ENCODE assay signal across 24 cellular contexts in genomic region chr9:35564658-35565061, GRCh38. TPM values are rescaled to one million over a fixed set of nuclear protein-coding genes. Genes with fewer than 3 reads are reported as not detected.
A peak's percentile ranks its signal among the peaks of the same experiment; 100 is the strongest.
DNase-seq lines count a peak whose midpoint lies in the region; ATAC-seq and TF ChIP-seq lines count a peak whose summit lies in the region.
"Had no signal": no experiment of that assay in that cellular context is flagged by ENCODE, and none has a peak within 500 bp of the region (broad histone marks: within the 10 kb centered on the region; RNA-seq: fewer than 3 reads in every experiment).

No MANE protein-coding gene starts in this region.

- H3K36me3 ChIP-seq in adipocyte (ENCODE audit: control insufficient read depth, insufficient read depth, low read length, severe bottlenecking) (peaks cover 33% of the 10 kb centered on the region), esophagus muscularis mucosa (peaks cover 9 to 32% (median 28%) of the 10 kb centered on the region in 4 donors), stomach smooth muscle (ENCODE audit: control insufficient read depth in 2 of 2, insufficient read depth in 2 of 2, low read length in 2 of 2) (peaks cover 5 to 16% of the 10 kb centered on the region in 2 donors)
- no peaks in the 10 kb centered on the region for H3K36me3 ChIP-seq in effector memory CD4-positive, alpha-beta T cell (ENCODE audit: control insufficient read depth, insufficient read depth, low read length)

- H3K4me1 ChIP-seq in adipocyte (ENCODE audit: control insufficient read depth, insufficient read depth, low read length) (peaks cover 36% of the 10 kb centered on the region), esophagus muscularis mucosa (peaks cover 28 to 52% (median 48%) of the 10 kb centered on the region in 4 donors), stomach smooth muscle (ENCODE audit: control insufficient read depth, insufficient read depth, low read length) (peaks cover 35% of the 10 kb centered on the region)
- H3K4me1 ChIP-seq in effector memory CD4-positive, alpha-beta T cell (ENCODE audit: control insufficient read depth, insufficient read depth, low read length, poor library complexity, severe bottlenecking), result no peaks in the 10 kb centered on the region
- H3K4me1 ChIP-seq: parathyroid adenoma had no signal

- no peak for TF ChIP-seq EP300 in esophagus muscularis mucosa (IDR thresholded peaks at IDR 0.05)

- intact Hi-C loops in esophagus muscularis mucosa (cut with DNase I), result loop anchor here (5.0 kb wide), 1 partner anchor 38 kb away; no protein-coding TSS in a partner anchor

- peak overlapping the region; percentile 77 to 84 (median 80) for H3K27ac ChIP-seq in esophagus muscularis mucosa (replicated peaks in 1 of 4)
- peak overlapping the region; percentile 86 for H3K27ac ChIP-seq in stomach smooth muscle (ENCODE audit: low read length)
- H3K27ac ChIP-seq in effector memory CD4-positive, alpha-beta T cell (ENCODE audit: insufficient read depth, low read length, poor library complexity, severe bottlenecking), result no peak overlapping the region
- H3K27ac ChIP-seq: parathyroid adenoma had no signal

- H3K9ac ChIP-seq in adipocyte (ENCODE audit: low read length), result peak overlapping the region; percentile 24
- no peak overlapping the region for H3K9ac ChIP-seq in stomach smooth muscle (ENCODE audit: low read length in 2 of 2)
- H3K9ac ChIP-seq: parathyroid adenoma had no signal

- no peaks in the 10 kb centered on the region for H3K9me3 ChIP-seq in adipocyte (ENCODE audit: control insufficient read depth, low read length)
- H3K9me3 ChIP-seq in esophagus muscularis mucosa, result no peaks in the 10 kb centered on the region
- no peaks in the 10 kb centered on the region for H3K9me3 ChIP-seq in stomach smooth muscle (ENCODE audit: control insufficient read depth in 2 of 2, low read length in 2 of 2)
- H3K9me3 ChIP-seq in effector memory CD4-positive, alpha-beta T cell (ENCODE audit: control insufficient read depth, low read length), result no peaks in the 10 kb centered on the region
- H3K9me3 ChIP-seq: thyroid gland had no signal

- no peak for TF ChIP-seq CTCF in esophagus muscularis mucosa (IDR thresholded peaks at IDR 0.05)

- WGBS in esophagus muscularis mucosa, result 54% methylated on average over 7 of the region's 7 CpGs

- H3K4me3 ChIP-seq in adipocyte (ENCODE audit: low read length), result no peak overlapping the region
- H3K4me3 ChIP-seq in esophagus muscularis mucosa, result no peak overlapping the region
- no peak overlapping the region for H3K4me3 ChIP-seq in stomach smooth muscle (ENCODE audit: low read length in 2 of 2)
- no peak overlapping the region for H3K4me3 ChIP-seq in effector memory CD4-positive, alpha-beta T cell (ENCODE audit: insufficient read depth, low read depth, low read length, poor library complexity, severe bottlenecking)
- H3K4me3 ChIP-seq: smooth muscle cell, thyroid gland had no signal

- no peak for DNase-seq in adipocyte (ENCODE audit: low read depth)
- DNase-seq in esophagus muscularis mucosa (ENCODE audit: extremely low spot score), result no peak
- DNase-seq in medulla oblongata (ENCODE audit: extremely low spot score), result peak; percentile 18
- no peak for DNase-seq in effector memory CD4-positive, alpha-beta T cell
- DNase-seq: activated CD4-positive, CD25-positive, alpha-beta regulatory T cell treated with anti-CD3 and anti-CD28 coated beads, Interleukin-2, amount 50 U/mL, for 72 hours; CD8-positive, alpha-beta T cell; DMS79 treated with DMSO at 0.1 percent for 48 hours; head of caudate nucleus; naive B cell; NCI-H1048; NCI-H1930; NCI-H345; stimulated activated CD4-positive, alpha-beta T cell treated with anti-CD3 and anti-CD28 coated beads, Interleukin-4, amount 100 ng/mL, for 24 hours; T-helper 9 cell; thyroid gland had no signal

- ATAC-seq in HG02678 (IDR thresholded peaks at IDR 0.05; ENCODE audit: unreplicated experiment) (no peak), HG03442 (IDR thresholded peaks at IDR 0.05; ENCODE audit: unreplicated experiment) (no peak), HG02759 (IDR thresholded peaks at IDR 0.05; ENCODE audit: unreplicated experiment) (no peak)
- ATAC-seq: activated naive CD4-positive, alpha-beta T cell treated with anti-CD3 and anti-CD28 coated beads, Interleukin-2, amount 50 U/mL, for 72 hours; CD8-positive, alpha-beta T cell; esophagus mucosa had no signal

- H3K27me3 ChIP-seq in adipocyte (replicated peaks; ENCODE audit: control insufficient read depth, insufficient read depth, low read length), result no peaks in the 10 kb centered on the region
- no peaks in the 10 kb centered on the region for H3K27me3 ChIP-seq in esophagus muscularis mucosa
- no peaks in the 10 kb centered on the region for H3K27me3 ChIP-seq in stomach smooth muscle (ENCODE audit: control insufficient read depth in 1 of 2, insufficient read depth in 2 of 2, low read length in 2 of 2)
- H3K27me3 ChIP-seq in effector memory CD4-positive, alpha-beta T cell (replicated peaks; ENCODE audit: control insufficient read depth, insufficient read depth, low read length, poor library complexity, severe bottlenecking), result no peaks in the 10 kb centered on the region
- H3K27me3 ChIP-seq: thyroid gland had no signal

- TF ChIP-seq POLR2A in esophagus muscularis mucosa (IDR thresholded peaks at IDR 0.05; ENCODE audit: low read depth), result no peak

RNA-seq across cellular contexts. Expression of gene TESK1, which starts 40.4 kb away (rescaled TPM):
- total RNA-seq in esophagus muscularis mucosa, result 10 to 100 TPM; 48.2 to 80.6 (median 63.4) TPM

RNA-seq across cellular contexts. Expression of gene CD72, which starts 53.6 kb away (rescaled TPM):
- 1 to 10 TPM in 2 of 4 donors, not detected in 2; 1.4 to 2.2 TPM for total RNA-seq in esophagus muscularis mucosa
- total RNA-seq: lung microvascular endothelial cell had no signal
